ENCODE assay signal across 8 cellular contexts in the genomic region with DNA sequence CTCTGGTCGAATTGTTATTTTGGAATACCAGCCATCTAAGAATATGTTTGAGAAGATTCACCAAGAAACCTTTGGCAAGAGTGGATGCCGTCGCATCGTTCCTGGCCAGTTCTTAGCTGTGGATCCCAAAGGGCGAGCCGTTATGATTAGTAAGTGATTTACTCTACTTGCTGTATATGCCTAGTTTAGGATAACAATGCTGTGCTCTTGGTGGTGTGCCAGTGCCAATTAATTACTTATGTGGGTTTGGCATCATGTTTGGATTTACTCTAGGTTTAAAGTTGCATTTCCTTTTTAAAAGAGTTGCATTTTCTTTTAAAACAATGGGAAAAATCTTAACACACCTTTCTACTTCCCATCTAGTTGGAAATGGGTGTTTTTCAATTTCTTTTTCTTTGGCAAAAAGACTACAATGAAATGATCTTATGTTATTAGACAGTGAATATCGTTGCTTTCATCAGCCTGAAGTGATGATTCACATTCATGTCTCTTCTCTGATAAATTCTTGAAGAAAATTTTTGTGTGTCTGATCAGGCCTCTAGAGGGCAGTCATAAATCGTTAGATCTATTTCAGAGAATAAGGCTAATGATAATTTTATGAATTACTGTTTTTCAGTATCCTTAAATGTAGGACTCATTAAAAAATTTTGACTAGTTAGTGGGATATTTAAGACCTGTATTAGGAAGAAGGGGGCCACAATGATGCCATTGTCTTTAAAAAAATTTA. TPM values are rescaled to one million over a fixed set of nuclear protein-coding genes. Genes with fewer than 3 reads are reported as not detected.
DNase-seq lines count a peak whose midpoint lies in the region; ATAC-seq, FAIRE-seq and TF ChIP-seq lines count a peak whose summit lies in the region.

No MANE protein-coding gene starts in this region.

- no peak overlapping the region for H3K9ac ChIP-seq in neural cell (ENCODE audit: low read length)

- H3K27me3 Mint-ChIP-seq in effector memory CD8-positive, alpha-beta T cell, result no peaks in the 10 kb centered on the region

- no peaks in the 10 kb centered on the region for H4K20me1 ChIP-seq in neural cell (ENCODE audit: insufficient read depth)

- H3K36me3 ChIP-seq in neural cell (ENCODE audit: insufficient read depth, low read length), result peaks cover 12% of the 10 kb centered on the region

- H3F3A ChIP-seq in neural cell (ENCODE audit: insufficient read depth, low read length, poor library complexity, severe bottlenecking), result no peaks in the 10 kb centered on the region

- H3K9me3 ChIP-seq in neural cell (ENCODE audit: low read length), result no peaks in the 10 kb centered on the region

- peaks cover 32 to 46% of the 10 kb centered on the region in 2 donors for H3K4me1 Mint-ChIP-seq in effector memory CD8-positive, alpha-beta T cell (ENCODE audit: low read depth in 2 of 2)

- peaks cover 58% of the 10 kb centered on the region for H3K79me2 ChIP-seq in neural cell (replicated peaks; ENCODE audit: insufficient read depth, low read length)

- no peak overlapping the region for H2AFZ ChIP-seq in neural cell (ENCODE audit: low read depth, low read length)

- FAIRE-seq in RCC 7860 (lab: Jason Lieb, UNC), result peak; percentile 77

- peak; percentile 82 for DNase-seq in ACHN
- peak; percentile 27 for DNase-seq in GM04503 (ENCODE audit: low read depth)
- DNase-seq in RCC 7860 (ENCODE audit: low spot score), result peak; percentile 45
- peak in 1 of 3 experiments; percentile 23 for DNase-seq in effector memory CD8-positive, alpha-beta T cell
- DNase-seq in HK-2 (ENCODE audit: unreplicated experiment), result no peak

- H3K27me3 ChIP-seq in neural cell (ENCODE audit: insufficient read depth, low read depth, low read length), result no peaks in the 10 kb centered on the region

- no peak overlapping the region for H3K27ac ChIP-seq in neural cell (ENCODE audit: low read length)

- in situ Hi-C loops in ACHN (cut with HindIII; ENCODE audit: low pct_ligation_motif_present, low pct_unique_long_range_greater_than_20kb, low sequenced_read_pairs), result no loop called here

- no peak overlapping the region for H3K4me2 ChIP-seq in neural cell (ENCODE audit: low read length)

- H3K9me2 ChIP-seq in neural cell (ENCODE audit: insufficient read depth, low read length), result no peaks in the 10 kb centered on the region

- TF ChIP-seq CTCF in neural cell (IDR thresholded peaks at IDR 0.05; ENCODE audit: poor library complexity, severe bottlenecking), result peak; percentile 66

- TF ChIP-seq EP300 in neural cell (conservative IDR thresholded peaks at IDR 0.05; ENCODE audit: poor library complexity, severe bottlenecking), result no peak

- peak overlapping the region in 1 of 2 donors; percentile 70 for H3K27ac Mint-ChIP-seq in effector memory CD8-positive, alpha-beta T cell

- H3K4me3 ChIP-seq in neural cell (ENCODE audit: low read length), result no peak overlapping the region

- H3K36me3 Mint-ChIP-seq in effector memory CD8-positive, alpha-beta T cell (ENCODE audit: insufficient read depth), result peaks cover 96% of the 10 kb centered on the region

- ATAC-seq in effector memory CD8-positive, alpha-beta T cell (replicated peaks), result peak; percentile 24
- ATAC-seq in HG03175 (IDR thresholded peaks at IDR 0.05; ENCODE audit: unreplicated experiment) (no peak), HG02938 (IDR thresholded peaks at IDR 0.05; ENCODE audit: unreplicated experiment) (no peak)

- no peaks in the 10 kb centered on the region for H3K9me3 Mint-ChIP-seq in effector memory CD8-positive, alpha-beta T cell

- peak overlapping the region; percentile 31 to 55 for H3K4me3 Mint-ChIP-seq in effector memory CD8-positive, alpha-beta T cell

- peak; percentile 42 for TF ChIP-seq RAD21 in neural cell (conservative IDR thresholded peaks at IDR 0.05)

TF ChIP-seq in neural cell, 6 proteins besides CTCF, POLR2A, EP300 and RAD21:
- TF ChIP-seq EZH2 (IDR thresholded peaks at IDR 0.05; ENCODE audit: borderline replicate concordance, insufficient read depth, low read length, poor library complexity, severe bottlenecking), result no peak
- peak; percentile 49 for TF ChIP-seq SMC3 (conservative IDR thresholded peaks at IDR 0.05; ENCODE audit: poor library complexity)
- TF ChIP-seq, protein P1, sequence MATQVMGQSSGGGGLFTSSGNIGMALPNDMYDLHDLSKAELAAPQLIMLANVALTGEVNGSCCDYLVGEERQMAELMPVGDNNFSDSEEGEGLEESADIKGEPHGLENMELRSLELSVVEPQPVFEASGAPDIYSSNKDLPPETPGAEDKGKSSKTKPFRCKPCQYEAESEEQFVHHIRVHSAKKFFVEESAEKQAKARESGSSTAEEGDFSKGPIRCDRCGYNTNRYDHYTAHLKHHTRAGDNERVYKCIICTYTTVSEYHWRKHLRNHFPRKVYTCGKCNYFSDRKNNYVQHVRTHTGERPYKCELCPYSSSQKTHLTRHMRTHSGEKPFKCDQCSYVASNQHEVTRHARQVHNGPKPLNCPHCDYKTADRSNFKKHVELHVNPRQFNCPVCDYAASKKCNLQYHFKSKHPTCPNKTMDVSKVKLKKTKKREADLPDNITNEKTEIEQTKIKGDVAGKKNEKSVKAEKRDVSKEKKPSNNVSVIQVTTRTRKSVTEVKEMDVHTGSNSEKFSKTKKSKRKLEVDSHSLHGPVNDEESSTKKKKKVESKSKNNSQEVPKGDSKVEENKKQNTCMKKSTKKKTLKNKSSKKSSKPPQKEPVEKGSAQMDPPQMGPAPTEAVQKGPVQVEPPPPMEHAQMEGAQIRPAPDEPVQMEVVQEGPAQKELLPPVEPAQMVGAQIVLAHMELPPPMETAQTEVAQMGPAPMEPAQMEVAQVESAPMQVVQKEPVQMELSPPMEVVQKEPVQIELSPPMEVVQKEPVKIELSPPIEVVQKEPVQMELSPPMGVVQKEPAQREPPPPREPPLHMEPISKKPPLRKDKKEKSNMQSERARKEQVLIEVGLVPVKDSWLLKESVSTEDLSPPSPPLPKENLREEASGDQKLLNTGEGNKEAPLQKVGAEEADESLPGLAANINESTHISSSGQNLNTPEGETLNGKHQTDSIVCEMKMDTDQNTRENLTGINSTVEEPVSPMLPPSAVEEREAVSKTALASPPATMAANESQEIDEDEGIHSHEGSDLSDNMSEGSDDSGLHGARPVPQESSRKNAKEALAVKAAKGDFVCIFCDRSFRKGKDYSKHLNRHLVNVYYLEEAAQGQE (IDR thresholded peaks at IDR 0.05; ENCODE audit: borderline replicate concordance), result no peak

RNA-seq across cellular contexts. Expression of a gene that starts 5.6 kb away (rescaled TPM):
- 88.2 and 90.0 TPM in 2 replicates for polyA plus RNA-seq in neural cell
- polyA minus RNA-seq in neural cell, result 161 TPM in 2 replicates

RNA-seq across cellular contexts. Expression of a gene that starts 5.9 kb away (rescaled TPM):
- 131 and 185 TPM in 2 replicates for polyA plus RNA-seq in neural cell
- polyA minus RNA-seq in neural cell, result 71.6 and 74.2 TPM in 2 replicates
